ENCODE assay signal across 8 cellular contexts in genomic region chr18:48834421-48835011, GRCh38.
DNase-seq lines count a peak whose midpoint lies in the region; ATAC-seq and TF ChIP-seq lines count a peak whose summit lies in the region.

No MANE protein-coding gene starts in this region.

- TF ChIP-seq CTCF in heart right ventricle (IDR thresholded peaks at IDR 0.05) = no peak
- TF ChIP-seq CTCF in spleen (IDR thresholded peaks at IDR 0.05 in 8 of 11, conservative IDR thresholded peaks at IDR 0.05 in 3 of 11) = no peak

- H3K27me3 ChIP-seq in heart right ventricle (no peaks in the 10 kb centered on the region), spleen (replicated peaks in 1 of 7) (no peaks in the 10 kb centered on the region)

- H3K36me3 ChIP-seq in heart right ventricle = no peaks in the 10 kb centered on the region
- no peaks in the 10 kb centered on the region for H3K36me3 ChIP-seq in spleen

- H3K27ac ChIP-seq in heart right ventricle (peak overlapping the region in 3 of 10 donors; percentile 12 to 83 (median 57)), spleen (peak overlapping the region; percentile 5 to 89 (median 68))

- H3K4me3 ChIP-seq in heart right ventricle (peak overlapping the region in 1 of 10 donors; percentile 46), spleen (peak overlapping the region in 7 of 8 donors; percentile 18 to 59 (median 26))

- no peak for TF ChIP-seq POLR2A in spleen (IDR thresholded peaks at IDR 0.05)

- DNase-seq in 8988T (peak; percentile 90), heart right ventricle (peak; percentile 61 to 67), spleen (peak; percentile 91), SHP77 (lab: John Stamatoyannopoulos, UW) (no peak)
- DNase-seq in activated naive CD4-positive, alpha-beta T cell treated with anti-CD3 and anti-CD28 coated beads, Interleukin-2, amount 50 U/mL, for 16 hours = peak; percentile 53

- 56 to 66% methylated on average over 18 of the region's 18 CpGs for WGBS in heart right ventricle, 2 donors
- WGBS in spleen, 5 donors = 16 to 26% (median 19%) methylated on average over 16 to 18 of the region's 18 CpGs

- ATAC-seq in GM19023 (IDR thresholded peaks at IDR 0.05; ENCODE audit: unreplicated experiment) = peak; percentile 58
- peak; percentile 45 for ATAC-seq in HG03139 (IDR thresholded peaks at IDR 0.05; ENCODE audit: unreplicated experiment)
- peak; percentile 84 for ATAC-seq in SK-N-SH treated with all-trans-retinoic acid at 6 μM for 48 hours
- ATAC-seq in heart right ventricle = peak; percentile 53 to 81 (median 72)

- no peaks in the 10 kb centered on the region for H3K9me3 ChIP-seq in heart right ventricle
- no peaks in the 10 kb centered on the region for H3K9me3 ChIP-seq in spleen

- intact Hi-C loops in heart right ventricle (cut with DNase I) (loop anchor here in 2 of 10 donors (5.0 to 10.0 kb wide), 2 partner anchors 150 to 157 kb away; no protein-coding TSS in a partner anchor), spleen (cut with DNase I; ENCODE audit: low total_unique reads) (no loop called here)

- H3K4me1 ChIP-seq in heart right ventricle = peaks cover 10 to 72% (median 46%) of the 10 kb centered on the region in 9 donors
- peaks cover 26 to 100% (median 52%) of the 10 kb centered on the region in 6 donors for H3K4me1 ChIP-seq in spleen

TF ChIP-seq in SK-N-SH treated with all-trans-retinoic acid at 6 μM for 48 hours, 23 proteins besides CTCF, POLR2A, EP300 and RAD21:
- TF ChIP-seq ZFP3 (CRISPR knock-in tag; IDR thresholded peaks at IDR 0.05) (peak; percentile 27; the same call in 1 of the 2 replicates), ZNF8 (CRISPR knock-in tag; IDR thresholded peaks at IDR 0.05) (no peak)

Comparison
In these comparisons a context has a peak if more than half of its experiments do, and no peak if none do; other contexts are left out.
1. DNase-seq: peak in 8988T (single experiment), activated naive CD4-positive, alpha-beta T cell treated with anti-CD3 and anti-CD28 coated beads, Interleukin-2, amount 50 U/mL, for 16 hours (single experiment), heart right ventricle (2 of 2) and spleen (single experiment); none in SHP77 (0 of 2).
2. Peak in every context shown above with its lines, with median percentiles within 50 percentile points of each other: ATAC-seq.